Comparison of ENCODE assay signal across 9 cellular contexts in genomic region chr4:128525387-128525786, GRCh38.
DNase-seq lines count a peak whose midpoint lies in the region; ATAC-seq, FAIRE-seq and TF ChIP-seq lines count a peak whose summit lies in the region.
"Had no signal": no experiment of that assay in that cellular context is flagged by ENCODE, and none has a peak within 500 bp of the region (broad histone marks: within the 10 kb centered on the region; RNA-seq: fewer than 3 reads in every experiment).

No MANE protein-coding gene starts in this region.

- no peaks in the 10 kb centered on the region for H3K79me1 ChIP-seq in mesenchymal stem cell (replicated peaks; ENCODE audit: low read length, poor library complexity, severe bottlenecking)

- no peak overlapping the region for H2BK12ac ChIP-seq in mesenchymal stem cell (ENCODE audit: low read length in 2 of 2)

- no peak overlapping the region for H3K14ac ChIP-seq in mesenchymal stem cell (ENCODE audit: low read length in 2 of 2)

- H3K23ac ChIP-seq in mesenchymal stem cell (ENCODE audit: low read length in 2 of 2) = no peak overlapping the region

- POLR2A ChIA-PET in naive thymus-derived CD4-positive, alpha-beta T cell (lab: Charles Lee) = no interaction called here

- WGBS in body of pancreas, 2 donors = 48 to 61% methylated on average over 5 of the region's 5 CpGs
- WGBS in mesenchymal stem cell = 53% methylated on average over 5 of the region's 5 CpGs
- WGBS in adrenal gland, 4 donors = 42 to 67% (median 55%) methylated on average over 5 of the region's 5 CpGs

- peaks cover 0 to 4% (median 0%) of the 10 kb centered on the region in 7 donors for H3K4me1 Mint-ChIP-seq in naive thymus-derived CD4-positive, alpha-beta T cell

- H3K27me3 Mint-ChIP-seq in naive thymus-derived CD4-positive, alpha-beta T cell = peaks cover 2 to 10% (median 6%) of the 10 kb centered on the region in 5 donors

- H3K27ac ChIP-seq in body of pancreas = peak overlapping the region in 3 of 4 donors; percentile 51 to 73 (median 67)
- peak overlapping the region; percentile 28 for H3K27ac ChIP-seq in mesenchymal stem cell (ENCODE audit: low read length, poor library complexity, severe bottlenecking)
- H3K27ac ChIP-seq in adrenal gland = no peak overlapping the region
- no peak overlapping the region for H3K27ac ChIP-seq in naive thymus-derived CD4-positive, alpha-beta T cell (ENCODE audit: low read depth, low read length)
- no peak overlapping the region for H3K27ac ChIP-seq in kidney (ENCODE audit: low read depth in 2 of 2, low read length in 2 of 2)

- H3K18ac ChIP-seq in mesenchymal stem cell (ENCODE audit: low read depth in 1 of 2, low read length in 2 of 2) = no peak overlapping the region

- H3K4me1 ChIP-seq in body of pancreas (peaks cover 15% of the 10 kb centered on the region), mesenchymal stem cell (ENCODE audit: control insufficient read depth, insufficient read depth, low read depth, low read length) (peaks cover 7% of the 10 kb centered on the region), adrenal gland (replicated peaks in 1 of 2) (peaks cover 11 to 35% of the 10 kb centered on the region in 2 donors), kidney (ENCODE audit: control insufficient read depth in 1 of 2, insufficient read depth in 1 of 2, low read depth in 1 of 2, low read length in 2 of 2) (peaks cover 2 to 8% of the 10 kb centered on the region in 2 donors)
- H3K4me1 ChIP-seq in naive thymus-derived CD4-positive, alpha-beta T cell (ENCODE audit: control insufficient read depth in 2 of 2, insufficient read depth in 2 of 2, low read length in 2 of 2) = no peaks in the 10 kb centered on the region

- ATAC-seq in HG02870 (IDR thresholded peaks at IDR 0.05; ENCODE audit: unreplicated experiment) (peak; percentile 46), body of pancreas (peak; percentile 45), GM21390 (IDR thresholded peaks at IDR 0.05; ENCODE audit: unreplicated experiment) (no peak)
- no peak for ATAC-seq in naive thymus-derived CD4-positive, alpha-beta T cell

- H3K9me3 ChIP-seq in body of pancreas (no peaks in the 10 kb centered on the region), mesenchymal stem cell (ENCODE audit: control insufficient read depth, low read length) (no peaks in the 10 kb centered on the region), adrenal gland (replicated peaks in 1 of 3) (no peaks in the 10 kb centered on the region), kidney (ENCODE audit: control insufficient read depth in 1 of 2, low read length in 2 of 2) (no peaks in the 10 kb centered on the region)
- H3K9me3 ChIP-seq in naive thymus-derived CD4-positive, alpha-beta T cell (ENCODE audit: control insufficient read depth in 2 of 3, low read length in 3 of 3) = no peaks in the 10 kb centered on the region

- TF ChIP-seq CTCF in body of pancreas (IDR thresholded peaks at IDR 0.05) (no peak), adrenal gland (IDR thresholded peaks at IDR 0.05) (no peak), kidney (IDR thresholded peaks at IDR 0.05; ENCODE audit: borderline replicate concordance, extremely low read depth, insufficient read depth) (no peak)

- peak; percentile 78 for DNase-seq in CD1c-positive myeloid dendritic cell (ENCODE audit: extremely low spot score)
- DNase-seq in body of pancreas = no peak
- DNase-seq in mesenchymal stem cell = peak; percentile 55
- DNase-seq in adrenal gland = no peak
- DNase-seq in naive thymus-derived CD4-positive, alpha-beta T cell = no peak
- no peak for DNase-seq in kidney

- no peak overlapping the region for H3K4me3 Mint-ChIP-seq in naive thymus-derived CD4-positive, alpha-beta T cell

- CTCF ChIA-PET in naive thymus-derived CD4-positive, alpha-beta T cell (lab: Charles Lee) = no interaction called here

- H2BK5ac ChIP-seq in mesenchymal stem cell (ENCODE audit: low read depth, low read length, poor library complexity, severe bottlenecking) = no peak overlapping the region

- no peak overlapping the region for H2BK120ac ChIP-seq in mesenchymal stem cell (ENCODE audit: low read depth, low read length)

- no peak overlapping the region for H3K27ac Mint-ChIP-seq in naive thymus-derived CD4-positive, alpha-beta T cell

- intact Hi-C loops in body of pancreas (cut with DNase I) (no loop called here), adrenal gland (cut with DNase I) (no loop called here), kidney (cut with DNase I) (no loop called here)
- intact Hi-C loops in naive thymus-derived CD4-positive, alpha-beta T cell (cut with micrococcal nuclease) = no loop called here

- no peak for FAIRE-seq in kidney (lab: Jason Lieb, UNC)
- FAIRE-seq: D721Med had no signal

- no peak overlapping the region for H3K4ac ChIP-seq in mesenchymal stem cell (ENCODE audit: low read depth in 1 of 2, low read length in 2 of 2)

- no peak overlapping the region for H2BK15ac ChIP-seq in mesenchymal stem cell (ENCODE audit: low read depth, poor library complexity, severe bottlenecking)

- peak overlapping the region; percentile 97 for H2AK5ac ChIP-seq in mesenchymal stem cell (ENCODE audit: low read length, severe bottlenecking)

- no peak overlapping the region for H4K8ac ChIP-seq in mesenchymal stem cell (ENCODE audit: low read length)

- H3K36me3 ChIP-seq in body of pancreas (replicated peaks in 1 of 2; ENCODE audit: insufficient read depth in 1 of 2, low read depth in 2 of 2) (no peaks in the 10 kb centered on the region), mesenchymal stem cell (ENCODE audit: control insufficient read depth in 1 of 2, insufficient read depth in 2 of 2, low read depth in 1 of 2, low read length in 2 of 2) (peaks cover 0 to 3% of the 10 kb centered on the region in 2 experiments), adrenal gland (replicated peaks in 1 of 2) (no peaks in the 10 kb centered on the region), kidney (ENCODE audit: control insufficient read depth in 1 of 2, insufficient read depth in 2 of 2, low read length in 2 of 2) (no peaks in the 10 kb centered on the region)
- H3K36me3 ChIP-seq in naive thymus-derived CD4-positive, alpha-beta T cell (ENCODE audit: control insufficient read depth in 2 of 3, insufficient read depth in 3 of 3, low read length in 3 of 3) = no peaks in the 10 kb centered on the region

- H2AFZ ChIP-seq in mesenchymal stem cell (ENCODE audit: low read depth, low read length) = no peak overlapping the region

- H3K36me3 Mint-ChIP-seq in naive thymus-derived CD4-positive, alpha-beta T cell = peaks cover 0 to 13% (median 0%) of the 10 kb centered on the region in 5 donors

- no peak for TF ChIP-seq POLR2A in body of pancreas (IDR thresholded peaks at IDR 0.05)
- no peak for TF ChIP-seq POLR2A in adrenal gland (IDR thresholded peaks at IDR 0.05)

- no peak overlapping the region for H4K91ac ChIP-seq in mesenchymal stem cell (ENCODE audit: low read length)

- H3K27me3 ChIP-seq in body of pancreas (no peaks in the 10 kb centered on the region), mesenchymal stem cell (ENCODE audit: control insufficient read depth in 1 of 2, insufficient read depth in 1 of 2, low read length in 2 of 2) (no peaks in the 10 kb centered on the region), adrenal gland (no peaks in the 10 kb centered on the region)
- no peaks in the 10 kb centered on the region for H3K27me3 ChIP-seq in naive thymus-derived CD4-positive, alpha-beta T cell (ENCODE audit: control insufficient read depth in 2 of 2, insufficient read depth in 2 of 2, low read length in 2 of 2)

- no peak overlapping the region for H3K4me2 ChIP-seq in mesenchymal stem cell (ENCODE audit: low read length, poor library complexity, severe bottlenecking)

- H3K4me3 ChIP-seq in body of pancreas = no peak overlapping the region
- H3K4me3 ChIP-seq in mesenchymal stem cell (ENCODE audit: insufficient read depth in 1 of 2, low read depth in 1 of 2, low read length in 2 of 2) = no peak overlapping the region
- H3K4me3 ChIP-seq in adrenal gland = no peak overlapping the region
- H3K4me3 ChIP-seq in naive thymus-derived CD4-positive, alpha-beta T cell (ENCODE audit: low read length) = no peak overlapping the region
- no peak overlapping the region for H3K4me3 ChIP-seq in kidney (ENCODE audit: low read length in 2 of 2)

- peaks cover 0 to 2% (median 0%) of the 10 kb centered on the region in 11 donors for H3K9me3 Mint-ChIP-seq in naive thymus-derived CD4-positive, alpha-beta T cell

- H3K9ac ChIP-seq in mesenchymal stem cell (ENCODE audit: low read length) = peak overlapping the region; percentile 58
- H3K9ac ChIP-seq in kidney (ENCODE audit: low read length in 2 of 2) = no peak overlapping the region

Comparison
In these comparisons a context has a peak if more than half of its experiments do, and no peak if none do; other contexts are left out.
1. DNase-seq: peak in CD1c-positive myeloid dendritic cell (single experiment) and mesenchymal stem cell (single experiment); none in body of pancreas (0 of 4), adrenal gland (0 of 7), naive thymus-derived CD4-positive, alpha-beta T cell (0 of 9) and kidney (single experiment).
2. ATAC-seq: peak in HG02870 (single experiment) and body of pancreas (single experiment); none in GM21390 (single experiment) and naive thymus-derived CD4-positive, alpha-beta T cell (single experiment).
3. H3K27ac ChIP-seq: peak in body of pancreas (3 of 4) and mesenchymal stem cell (single experiment); none in adrenal gland (0 of 5), naive thymus-derived CD4-positive, alpha-beta T cell (single experiment) and kidney (0 of 2).